9 cellular contexts compared by ENCODE assay signal in genomic region chr7:101121996-101122932, GRCh38. TPM values are rescaled to one million over a fixed set of nuclear protein-coding genes. Genes with fewer than 3 reads are reported as not detected.
DNase-seq lines count a peak whose midpoint lies in the region; ATAC-seq, FAIRE-seq and TF ChIP-seq lines count a peak whose summit lies in the region.
"Had no signal": no experiment of that assay in that cellular context is flagged by ENCODE, and none has a peak within 500 bp of the region (broad histone marks: within the 10 kb centered on the region; RNA-seq: fewer than 3 reads in every experiment).

No MANE protein-coding gene starts in this region.

- no peaks in the 10 kb centered on the region for H3K36me3 ChIP-seq in PC-9 (ENCODE audit: low read depth)
- no peaks in the 10 kb centered on the region for H3K36me3 ChIP-seq in endothelial cell of umbilical vein (ENCODE audit: control insufficient read depth in 2 of 2, extremely low read depth in 1 of 2, insufficient read depth in 2 of 2, low read length in 2 of 2)
- no peaks in the 10 kb centered on the region for H3K36me3 ChIP-seq in muscle layer of duodenum (ENCODE audit: control insufficient read depth in 1 of 2, insufficient read depth in 2 of 2, low read length in 2 of 2)

- TF ChIP-seq POLR2A in GM12891 (IDR thresholded peaks at IDR 0.05; ENCODE audit: low read depth, low read length) (peak; percentile 41; the same call in 1 of the 2 replicates), endothelial cell of umbilical vein (IDR thresholded peaks at IDR 0.05; ENCODE audit: low read depth, low read length) (no peak)

- intact Hi-C loops in PC-9 (cut with micrococcal nuclease; ENCODE audit: unreplicated experiment) (loop anchor here (1.0 kb wide), 1 partner anchor 22 kb away; no protein-coding TSS in a partner anchor), endothelial cell of umbilical vein (cut with micrococcal nuclease) (loop anchor here (1.0 to 10.0 kb wide), 3 partner anchors 10 to 1017 kb away; partner anchors contain the start of genes AP4M1 and MCM7)

- BruUV-seq in PC-9 (replicated peaks; lab: Mats Ljungman, UMichigan) = no TSS peak
- BruUV-seq in endothelial cell of umbilical vein (replicated peaks; lab: Mats Ljungman, UMichigan) = no TSS peak

- H3K4me3 ChIP-seq in PC-9 (peak overlapping the region; percentile 50), endothelial cell of umbilical vein (replicated peaks in 1 of 3; ENCODE audit: insufficient read depth in 1 of 3, low read depth in 1 of 3, low read length in 3 of 3) (peak overlapping the region in 2 of 3 experiments; percentile 16 to 30), muscle layer of duodenum (ENCODE audit: low read depth in 1 of 2, low read length in 2 of 2) (peak overlapping the region; percentile 47 to 64)

- CTCF ChIA-PET in PC-9 (lab: Charles Lee) = interaction anchor here (0.5 to 1.3 kb wide), 3 partner anchors 21 to 595 kb away, joined by 3 to 6 read pairs (median 4); no protein-coding TSS in a partner anchor
- CTCF ChIA-PET in endothelial cell of umbilical vein (lab: Charles Lee) = interaction anchor here (0.7 to 3.5 kb wide), 8 partner anchors 9 to 45 kb away, joined by 3 to 25 read pairs (median 7); no protein-coding TSS in a partner anchor

- TF ChIP-seq CTCF in PC-9 (conservative IDR thresholded peaks at IDR 0.05) (no peak), endothelial cell of umbilical vein (IDR thresholded peaks at IDR 0.05; ENCODE audit: extremely low read depth in 1 of 2, insufficient read depth in 1 of 2, low read depth in 1 of 2, low read length in 2 of 2) (no peak)

- H3K4me1 ChIP-seq in PC-9 (replicated peaks; ENCODE audit: insufficient read depth) = peaks cover 92% of the 10 kb centered on the region
- peaks cover 69% of the 10 kb centered on the region for H3K4me1 ChIP-seq in endothelial cell of umbilical vein (ENCODE audit: control insufficient read depth, extremely low read depth, insufficient read depth, low read length)
- peaks cover 1 to 24% of the 10 kb centered on the region in 2 donors for H3K4me1 ChIP-seq in muscle layer of duodenum (ENCODE audit: control insufficient read depth in 1 of 2, insufficient read depth in 2 of 2, low read length in 2 of 2)

- FAIRE-seq in GM12891 (lab: Jason Lieb, UNC) (no peak), endothelial cell of umbilical vein (lab: Jason Lieb, UNC) (peak; percentile 99)

- H3K27me3 ChIP-seq in PC-9 (ENCODE audit: insufficient read depth, low read depth) = no peaks in the 10 kb centered on the region
- no peaks in the 10 kb centered on the region for H3K27me3 ChIP-seq in endothelial cell of umbilical vein (ENCODE audit: control insufficient read depth in 2 of 2, insufficient read depth in 2 of 2, low read length in 2 of 2)
- H3K27me3 ChIP-seq in muscle layer of duodenum (ENCODE audit: low read depth, low read length) = no peaks in the 10 kb centered on the region

- H3K27ac ChIP-seq in PC-9 = peak overlapping the region; percentile 99
- peak overlapping the region; percentile 83 for H3K27ac ChIP-seq in endothelial cell of umbilical vein (ENCODE audit: insufficient read depth, low read depth, low read length)
- peak overlapping the region; percentile 97 for H3K27ac ChIP-seq in muscle layer of duodenum (ENCODE audit: low read length)

- H3K9ac ChIP-seq in endothelial cell of umbilical vein (replicated peaks; ENCODE audit: extremely low read depth, insufficient read depth, low read length) = peak overlapping the region; percentile 95

- POLR2A ChIA-PET in PC-9 (lab: Charles Lee; ENCODE audit: unreplicated experiment) = interaction anchor here (0.6 to 1.6 kb wide), 4 partner anchors 22 to 320 kb away, joined by 9 to 17 read pairs (median 13); partner anchors contain the start of gene TRIM56
- POLR2A ChIA-PET in endothelial cell of umbilical vein (lab: Charles Lee) = interaction anchor here (1.1 to 3.9 kb wide), 9 partner anchors 9 to 35 kb away, joined by 3 to 49 read pairs (median 6); no protein-coding TSS in a partner anchor

- dilution Hi-C loops in endothelial cell of umbilical vein (cut with MboI; ENCODE audit: extremely low pct_ligation_motif_present, low sequenced_read_pairs) = no loop called here

- DNase-seq in GM12891 (ENCODE audit: insufficient read length, low spot score) (no peak), PC-9 (peak; percentile 86 to 91), endothelial cell of umbilical vein (ENCODE audit: low read depth, low spot score) (peak; percentile 96), NCI-H1694 (lab: John Stamatoyannopoulos, UW) (no peak), NCI-H1417 (lab: John Stamatoyannopoulos, UW) (no peak)

- H3K79me2 ChIP-seq in PC-9 (ENCODE audit: low read depth) (peaks cover 9% of the 10 kb centered on the region; the same call in 1 of the 2 replicates), endothelial cell of umbilical vein (ENCODE audit: control insufficient read depth, insufficient read depth, low read length) (peaks cover 23% of the 10 kb centered on the region)

- H3K9me3 ChIP-seq in PC-9 (ENCODE audit: insufficient read depth, low read depth) = no peaks in the 10 kb centered on the region
- no peaks in the 10 kb centered on the region for H3K9me3 ChIP-seq in endothelial cell of umbilical vein (replicated peaks; ENCODE audit: control insufficient read depth, insufficient read depth, low read length)
- no peaks in the 10 kb centered on the region for H3K9me3 ChIP-seq in muscle layer of duodenum (ENCODE audit: control insufficient read depth in 1 of 2, low read length in 2 of 2)

- H3K9me1 ChIP-seq in endothelial cell of umbilical vein (replicated peaks; ENCODE audit: control insufficient read depth, extremely low read depth, insufficient read depth, low read length) = no peaks in the 10 kb centered on the region

- peaks cover 98% of the 10 kb centered on the region for H3F3A ChIP-seq in PC-9 (ENCODE audit: insufficient read depth, low read depth)

- no peaks in the 10 kb centered on the region for H3K9me2 ChIP-seq in PC-9 (ENCODE audit: insufficient read depth)

- H3K4me2 ChIP-seq in PC-9 = peak overlapping the region; percentile 92
- H3K4me2 ChIP-seq in endothelial cell of umbilical vein (ENCODE audit: insufficient read depth, low read length) = peak overlapping the region; percentile 82

- ATAC-seq in HG02840 (IDR thresholded peaks at IDR 0.05; ENCODE audit: low FRiP score, unreplicated experiment) (no peak), HG03520 (IDR thresholded peaks at IDR 0.05; ENCODE audit: unreplicated experiment) (no peak)

- H2AFZ ChIP-seq in PC-9 = peak overlapping the region; percentile 28; the same call in 1 of the 2 replicates
- no peak overlapping the region for H2AFZ ChIP-seq in endothelial cell of umbilical vein (ENCODE audit: low read depth, low read length)

- H4K20me1 ChIP-seq in PC-9 (ENCODE audit: insufficient read depth) (no peaks in the 10 kb centered on the region), endothelial cell of umbilical vein (replicated peaks; ENCODE audit: control insufficient read depth, extremely low read depth, insufficient read depth, low read length) (no peaks in the 10 kb centered on the region)

RNA-seq across cellular contexts. Expression of gene SERPINE1, which starts 4.6 kb away (rescaled TPM):
- polyA plus RNA-seq in GM12891 (2012; ENCODE audit: low read depth, missing spikeins) = 0.47 TPM
- total RNA-seq in PC-9 (2021) (36.2 and 45.8 TPM in 2 replicates), endothelial cell of umbilical vein (2,296 and 2,645 TPM in 2 replicates)
- 4,637 and 5,683 TPM in 2 replicates for polyA plus RNA-seq in endothelial cell of umbilical vein
- 3,941 and 4,610 TPM in 2 replicates for polyA plus RNA-seq in endothelial cell of umbilical vein (2011; cell fraction: cytosol; rRNA removed)
- polyA plus RNA-seq in endothelial cell of umbilical vein (2011; cell fraction: nucleus; rRNA removed) = 2,230 and 2,366 TPM in 2 replicates
- 3,488 and 3,747 TPM in 2 replicates for polyA plus RNA-seq in endothelial cell of umbilical vein (2012)
- polyA minus RNA-seq in endothelial cell of umbilical vein = 3,663 and 4,731 TPM in 2 replicates
- 2.8 TPM for polyA minus RNA-seq in endothelial cell of umbilical vein (2011; cell fraction: cytosol; rRNA and poly(A)+ RNA removed)
- 786 and 802 TPM in 2 replicates for polyA minus RNA-seq in endothelial cell of umbilical vein (2011; cell fraction: nucleus; rRNA and poly(A)+ RNA removed)

RNA-seq across cellular contexts. Expression of gene AP1S1, which starts 32.0 kb away (rescaled TPM):
- polyA plus RNA-seq in GM12891 (2012; ENCODE audit: low read depth, missing spikeins) = 73.3 TPM
- total RNA-seq in PC-9 (2021) (227 and 308 TPM in 2 replicates), endothelial cell of umbilical vein (70.9 and 93.3 TPM in 2 replicates)
- 82.8 and 106 TPM in 2 replicates for polyA plus RNA-seq in endothelial cell of umbilical vein
- polyA plus RNA-seq in endothelial cell of umbilical vein (2011; cell fraction: cytosol; rRNA removed) = 139 and 140 TPM in 2 replicates
- polyA plus RNA-seq in endothelial cell of umbilical vein (2011; cell fraction: nucleus; rRNA removed) = 68.1 and 78.9 TPM in 2 replicates
- polyA plus RNA-seq in endothelial cell of umbilical vein (2012) = 127 and 166 TPM in 2 replicates
- polyA minus RNA-seq in endothelial cell of umbilical vein = 67.4 and 70.2 TPM in 2 replicates
- 37.6 TPM for polyA minus RNA-seq in endothelial cell of umbilical vein (2011; cell fraction: cytosol; rRNA and poly(A)+ RNA removed)
- 7.4 and 8.7 TPM in 2 replicates for polyA minus RNA-seq in endothelial cell of umbilical vein (2011; cell fraction: nucleus; rRNA and poly(A)+ RNA removed)

RNA-seq across cellular contexts. Expression of gene TRIM56, which starts 37.0 kb away (rescaled TPM):
- polyA plus RNA-seq in GM12891 (2012; ENCODE audit: low read depth, missing spikeins) = 9.5 TPM
- total RNA-seq in PC-9 (2021) = 72.3 and 81.6 TPM in 2 replicates
- total RNA-seq in endothelial cell of umbilical vein = 21.8 and 25.1 TPM in 2 replicates
- polyA plus RNA-seq in endothelial cell of umbilical vein = 1.9 and 2.3 TPM in 2 replicates
- polyA plus RNA-seq in endothelial cell of umbilical vein (2011; cell fraction: cytosol; rRNA removed) = 2.6 and 3.3 TPM in 2 replicates
- 8.6 and 10.1 TPM in 2 replicates for polyA plus RNA-seq in endothelial cell of umbilical vein (2011; cell fraction: nucleus; rRNA removed)
- polyA plus RNA-seq in endothelial cell of umbilical vein (2012) = 6.5 and 7.6 TPM in 2 replicates
- 10.9 and 17.3 TPM in 2 replicates for polyA minus RNA-seq in endothelial cell of umbilical vein
- 6.0 TPM for polyA minus RNA-seq in endothelial cell of umbilical vein (2011; cell fraction: cytosol; rRNA and poly(A)+ RNA removed)
- 6.4 and 7.9 TPM in 2 replicates for polyA minus RNA-seq in endothelial cell of umbilical vein (2011; cell fraction: nucleus; rRNA and poly(A)+ RNA removed)

RNA-seq across cellular contexts. Expression of gene VGF, which starts 43.1 kb away (rescaled TPM):
- 0.06 TPM for polyA plus RNA-seq in GM12891 (2012; ENCODE audit: low read depth, missing spikeins)
- total RNA-seq in PC-9 (2021) (2.1 and 2.3 TPM in 2 replicates), endothelial cell of umbilical vein (not detected in 2 replicates)
- 0.03 TPM in 1 of 2 replicates, not detected in the other for polyA plus RNA-seq in endothelial cell of umbilical vein
- not detected in 2 replicates for polyA plus RNA-seq in endothelial cell of umbilical vein (2011; cell fraction: cytosol; rRNA removed)
- polyA plus RNA-seq in endothelial cell of umbilical vein (2011; cell fraction: nucleus; rRNA removed) = not detected in 2 replicates
- not detected in 2 replicates for polyA plus RNA-seq in endothelial cell of umbilical vein (2012)
- not detected in 2 replicates for polyA minus RNA-seq in endothelial cell of umbilical vein
- not detected for polyA minus RNA-seq in endothelial cell of umbilical vein (2011; cell fraction: cytosol; rRNA and poly(A)+ RNA removed)
- polyA minus RNA-seq in endothelial cell of umbilical vein (2011; cell fraction: nucleus; rRNA and poly(A)+ RNA removed) = not detected in 2 replicates

RNA-seq across cellular contexts. Expression of gene NAT16, which starts 57.8 kb away (rescaled TPM):
- not detected for polyA plus RNA-seq in GM12891 (2012; ENCODE audit: low read depth, missing spikeins)
- total RNA-seq in PC-9 (2021) = not detected in 2 replicates
- not detected in 2 replicates for total RNA-seq in endothelial cell of umbilical vein
- polyA plus RNA-seq in endothelial cell of umbilical vein = not detected in 2 replicates
- polyA plus RNA-seq in endothelial cell of umbilical vein (2011; cell fraction: cytosol; rRNA removed) = not detected in 2 replicates
- polyA plus RNA-seq in endothelial cell of umbilical vein (2011; cell fraction: nucleus; rRNA removed) = not detected in 2 replicates
- polyA plus RNA-seq in endothelial cell of umbilical vein (2012) = not detected in 2 replicates
- not detected in 2 replicates for polyA minus RNA-seq in endothelial cell of umbilical vein
- not detected for polyA minus RNA-seq in endothelial cell of umbilical vein (2011; cell fraction: cytosol; rRNA and poly(A)+ RNA removed)
- polyA minus RNA-seq in endothelial cell of umbilical vein (2011; cell fraction: nucleus; rRNA and poly(A)+ RNA removed) = not detected in 2 replicates
- total RNA-seq: activated CD8-positive, alpha-beta memory T cell treated with anti-CD3 and anti-CD28 coated beads for 36 hours had no signal

Comparison
In these comparisons a context has a peak if more than half of its experiments do, and no peak if none do; other contexts are left out.
1. DNase-seq: peak in PC-9 (2 of 2) and endothelial cell of umbilical vein (single experiment); none in GM12891 (single experiment), NCI-H1694 (single experiment) and NCI-H1417 (0 of 3).
2. RNA of gene SERPINE1, which starts 4.6 kb away (total RNA-seq): 2,296 to 2,645 TPM in endothelial cell of umbilical vein; 36.2 to 45.8 TPM in PC-9; every median in the first group is over 10 times any median in the second.
3. Peak in every context shown above with its lines, with median percentiles within 50 percentile points of each other: H3K27ac ChIP-seq and H3K4me3 ChIP-seq.